24 cellular contexts compared by ENCODE assay signal in the genomic region with DNA sequence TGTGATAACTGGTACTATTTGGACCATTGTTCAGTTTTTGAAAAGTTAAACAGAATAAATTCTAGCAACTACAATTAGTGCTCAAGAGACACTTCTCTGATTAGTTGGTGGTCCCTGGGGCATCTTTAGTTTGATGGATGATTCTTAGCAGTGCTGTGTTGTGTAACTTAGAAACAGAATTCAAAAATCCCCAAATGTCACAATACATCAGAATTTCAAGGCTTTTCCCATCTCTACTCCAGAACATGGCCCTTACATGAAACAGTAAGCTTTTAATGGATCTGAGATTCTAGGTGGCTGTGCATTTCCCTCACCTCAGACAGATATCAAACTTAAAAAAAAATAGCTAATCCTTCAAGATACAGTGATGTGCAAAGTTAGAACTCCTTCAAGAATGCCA.
"Had no signal": no experiment of that assay in that cellular context is flagged by ENCODE, and none has a peak within 500 bp of the region (broad histone marks: within the 10 kb centered on the region; RNA-seq: fewer than 3 reads in every experiment).

No MANE protein-coding gene starts in this region.

- H3K27ac ChIP-seq: RWPE1 had no signal

- H3K9me3 ChIP-seq: MG63 had no signal

- ATAC-seq: HepG2, SK-N-SH treated with all-trans-retinoic acid at 6 μM for 48 hours had no signal

- H3K36me3 ChIP-seq: MG63 had no signal

- DNase-seq: IMR-90, Karpas-422, KG1, MG63, NCI-H1092, NCI-H1105 treated with DMSO at 0.1 percent for 48 hours, NCI-H1417 treated with DMSO at 0.1 percent for 48 hours, NCI-H146, NCI-H1694 treated with DMSO at 0.1 percent for 48 hours, NCI-H1930, NCI-H2081, NCI-H2107, NCI-H2171, NCI-H226, NCI-H446, NCI-H510A, NCI-H524 treated with DMSO at 0.1 percent for 48 hours, NCI-H69, NCI-H774, SHP77, T-helper 1 cell had no signal

- H3K4me3 ChIP-seq: MG63 had no signal

- H3K27me3 ChIP-seq: MG63 had no signal
